1 cellular context compared by ENCODE assay signal in the genomic region with DNA sequence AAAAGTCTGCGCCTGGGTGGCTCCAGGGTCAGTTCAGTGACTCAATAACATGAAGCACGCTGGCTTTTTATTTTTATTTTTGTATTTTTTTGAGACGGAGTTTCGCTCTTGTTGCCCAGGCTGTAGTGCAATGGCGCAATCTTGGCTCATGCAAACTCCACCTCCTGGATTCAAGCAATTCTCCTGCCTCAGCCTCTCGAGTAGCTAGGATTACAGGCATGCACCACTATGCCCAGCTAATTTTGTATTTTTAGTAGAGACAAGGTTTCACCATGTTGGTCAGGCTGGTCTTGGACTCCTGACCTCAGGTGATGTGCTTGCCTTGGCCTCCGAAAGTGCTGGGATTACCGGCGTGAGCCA.
A peak's percentile ranks its signal among the peaks of the same experiment; 100 is the strongest.
TF ChIP-seq lines count a peak whose summit lies in the region.
"Not testable (repeated sequence)": the region's sequence is repeated elsewhere in the genome, so short reads cannot be mapped to it uniquely, and the experiment has no call there.

No MANE protein-coding gene starts in this region.

TF ChIP-seq in HepG2, 621 proteins besides CTCF, POLR2A, EP300 and RAD21:
- TF ChIP-seq ZNF30 (CRISPR knock-in tag; IDR thresholded peaks at IDR 0.05) (0 out of 2 replicates have a peak, but pooled peaks have one; percentile 46), LCORL (CRISPR knock-in tag; IDR thresholded peaks at IDR 0.05) (0 out of 2 replicates have a peak, but pooled peaks have one; percentile 47), DZIP1 (CRISPR knock-in tag; IDR thresholded peaks at IDR 0.05) (0 out of 2 replicates have a peak, but pooled peaks have one; percentile 35), ZC3H13 (CRISPR knock-in tag; IDR thresholded peaks at IDR 0.05) (0 out of 2 replicates have a peak, but pooled peaks have one; percentile 5), ZNF546 (CRISPR knock-in tag; conservative IDR thresholded peaks at IDR 0.05) (0 out of 2 replicates have a peak, but pooled peaks have one; percentile 43), MEIS2 (CRISPR knock-in tag; IDR thresholded peaks at IDR 0.05) (0 out of 2 replicates have a peak, but pooled peaks have one; percentile 13)
- TF ChIP-seq LCORL (IDR thresholded peaks at IDR 0.05): not testable (repeated sequence)
